In the genomic region with DNA sequence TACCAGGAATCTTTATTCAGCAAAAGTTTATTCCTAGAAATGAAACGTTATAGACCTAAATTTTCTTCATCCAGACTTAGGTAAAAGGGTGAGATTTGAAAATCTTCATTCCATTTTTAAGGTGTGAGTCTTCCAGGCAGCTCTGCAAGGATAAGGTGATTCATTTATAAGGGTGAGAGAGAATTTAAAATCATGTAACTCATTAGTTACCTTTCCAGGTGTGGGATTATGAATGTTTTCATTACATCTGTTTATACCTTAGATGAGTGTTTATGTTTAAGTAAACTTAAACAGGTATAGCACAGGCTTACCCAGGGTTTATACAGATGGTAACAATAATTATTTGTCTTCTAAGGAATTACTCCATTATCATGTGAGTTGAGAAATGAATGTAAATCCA, we compare ENCODE assay signal across 14 cellular contexts. TPM values are rescaled to one million over a fixed set of nuclear protein-coding genes. Genes with fewer than 3 reads are reported as not detected.
DNase-seq lines count a peak whose midpoint lies in the region; ATAC-seq and TF ChIP-seq lines count a peak whose summit lies in the region.
"Had no signal": no experiment of that assay in that cellular context is flagged by ENCODE, and none has a peak within 500 bp of the region (broad histone marks: within the 10 kb centered on the region; RNA-seq: fewer than 3 reads in every experiment).

No MANE protein-coding gene starts in this region.

- H3K4me3 ChIP-seq in ectodermal cell (ENCODE audit: insufficient read depth, low read depth, low read length): peak overlapping the region; percentile 7
- H3K4me3 ChIP-seq in transverse colon: peak overlapping the region in 2 of 4 donors; percentile 63 to 79
- H3K4me3 ChIP-seq: K562, SJCRH30 had no signal

- peaks cover 4% of the 10 kb centered on the region for H3K9me3 Mint-ChIP-seq in activated T-helper 1 cell treated with anti-CD3 and anti-CD28 coated beads, Interleukin-12 subunit alpha, Interleukin-12 subunit beta, Interleukin-2, Interleukin-4 antibody, amounts not matched to agents 30 ng/mL and 10 ng/mL and 1 ng/mL, durations not matched to agents 14 hours and 24 hours and 36 hours
- no peaks in the 10 kb centered on the region for H3K9me3 Mint-ChIP-seq in natural killer cell treated with Interleukin-12 subunit alpha and Interleukin-12 subunit beta and Interleukin-15 and Interleukin-18, amount 100 ng/mL, for 72 hours
- H3K9me3 Mint-ChIP-seq in Calu3 (ENCODE audit: low read depth, unreplicated experiment): no peaks in the 10 kb centered on the region
- H3K9me3 Mint-ChIP-seq: activated CD4-positive, alpha-beta memory T cell treated with anti-CD3 and anti-CD28 coated beads for 36 hours; nephron had no signal

- no peak overlapping the region for H3K27ac ChIP-seq in ectodermal cell (ENCODE audit: insufficient read depth, low read depth, low read length, poor library complexity, severe bottlenecking)
- peak overlapping the region; percentile 5 to 90 (median 83) for H3K27ac ChIP-seq in transverse colon
- H3K27ac ChIP-seq: SJCRH30, spleen had no signal

- peak overlapping the region; percentile 92 for H3K4me3 Mint-ChIP-seq in activated T-helper 1 cell treated with anti-CD3 and anti-CD28 coated beads, Interleukin-12 subunit alpha, Interleukin-12 subunit beta, Interleukin-2, Interleukin-4 antibody, amounts not matched to agents 30 ng/mL and 10 ng/mL and 1 ng/mL, durations not matched to agents 14 hours and 24 hours and 36 hours
- H3K4me3 Mint-ChIP-seq in natural killer cell treated with Interleukin-12 subunit alpha and Interleukin-12 subunit beta and Interleukin-15 and Interleukin-18, amount 100 ng/mL, for 72 hours: no peak overlapping the region
- H3K4me3 Mint-ChIP-seq in Calu3 (ENCODE audit: low read depth, unreplicated experiment): no peak overlapping the region
- H3K4me3 Mint-ChIP-seq: activated CD4-positive, alpha-beta memory T cell treated with anti-CD3 and anti-CD28 coated beads for 36 hours had no signal

- 87 to 100% methylated on average over 1 of the region's 1 CpG for WGBS in ectodermal cell, 2 experiments
- WGBS in transverse colon (ENCODE audit: low coverage in 1 of 2), 2 donors: 37 to 60% methylated on average over 1 of the region's 1 CpG

- H3K4me1 Mint-ChIP-seq in activated T-helper 1 cell treated with anti-CD3 and anti-CD28 coated beads, Interleukin-12 subunit alpha, Interleukin-12 subunit beta, Interleukin-2, Interleukin-4 antibody, amounts not matched to agents 30 ng/mL and 10 ng/mL and 1 ng/mL, durations not matched to agents 14 hours and 24 hours and 36 hours (ENCODE audit: low read depth): peaks cover 79% of the 10 kb centered on the region
- H3K4me1 Mint-ChIP-seq in natural killer cell treated with Interleukin-12 subunit alpha and Interleukin-12 subunit beta and Interleukin-15 and Interleukin-18, amount 100 ng/mL, for 72 hours (ENCODE audit: low read depth in 2 of 2): peaks cover 64 to 66% of the 10 kb centered on the region in 2 donors
- H3K4me1 Mint-ChIP-seq in Calu3 (ENCODE audit: low read depth, unreplicated experiment): peaks cover 10% of the 10 kb centered on the region

- peaks cover 2% of the 10 kb centered on the region for H3K36me3 ChIP-seq in ectodermal cell (ENCODE audit: control insufficient read depth, insufficient read depth, low read length)
- no peaks in the 10 kb centered on the region for H3K36me3 ChIP-seq in transverse colon
- H3K36me3 ChIP-seq: breast epithelium, SJCRH30, spleen had no signal

- H3K4me1 ChIP-seq in ectodermal cell (ENCODE audit: control insufficient read depth, insufficient read depth, low read length): peaks cover 54% of the 10 kb centered on the region
- peaks cover 4 to 43% (median 12%) of the 10 kb centered on the region in 4 donors for H3K4me1 ChIP-seq in transverse colon
- H3K4me1 ChIP-seq: breast epithelium, SJCRH30 had no signal

- H3K27me3 Mint-ChIP-seq in activated T-helper 1 cell treated with anti-CD3 and anti-CD28 coated beads, Interleukin-12 subunit alpha, Interleukin-12 subunit beta, Interleukin-2, Interleukin-4 antibody, amounts not matched to agents 30 ng/mL and 10 ng/mL and 1 ng/mL, durations not matched to agents 14 hours and 24 hours and 36 hours (ENCODE audit: insufficient read depth): peaks cover 24% of the 10 kb centered on the region
- peaks cover 0 to 2% of the 10 kb centered on the region in 2 donors for H3K27me3 Mint-ChIP-seq in natural killer cell treated with Interleukin-12 subunit alpha and Interleukin-12 subunit beta and Interleukin-15 and Interleukin-18, amount 100 ng/mL, for 72 hours
- H3K27me3 Mint-ChIP-seq in Calu3 (ENCODE audit: unreplicated experiment): no peaks in the 10 kb centered on the region

- CTCF ChIA-PET in Calu3 (lab: Charles Lee): no interaction called here

- H3K27me3 ChIP-seq in ectodermal cell (ENCODE audit: control insufficient read depth, insufficient read depth, low read length, poor library complexity, severe bottlenecking): peaks cover 3% of the 10 kb centered on the region
- no peaks in the 10 kb centered on the region for H3K27me3 ChIP-seq in transverse colon
- H3K27me3 ChIP-seq: breast epithelium had no signal

- no peak for TF ChIP-seq POLR2A in transverse colon (IDR thresholded peaks at IDR 0.05)

- TF ChIP-seq CTCF in transverse colon (IDR thresholded peaks at IDR 0.05) (no peak), Calu3 (IDR thresholded peaks at IDR 0.05; ENCODE audit: unreplicated experiment) (no peak)

- DNase-seq in activated T-helper 1 cell treated with anti-CD3 and anti-CD28 coated beads, Interleukin-12 subunit alpha, Interleukin-12 subunit beta, Interleukin-2, Interleukin-4 antibody, amounts not matched to agents 30 ng/mL and 10 ng/mL and 1 ng/mL, durations not matched to agents 14 hours and 24 hours and 36 hours (ENCODE audit: low spot score): no peak
- DNase-seq in natural killer cell treated with Interleukin-12 subunit alpha and Interleukin-12 subunit beta and Interleukin-15 and Interleukin-18, amount 100 ng/mL, for 72 hours (ENCODE audit: low spot score): no peak
- DNase-seq in transverse colon: no peak
- no peak for DNase-seq in KBM-7
- DNase-seq in Calu3: no peak
- no peak for DNase-seq in DMS79 treated with DMSO at 0.1 percent for 48 hours (lab: John Stamatoyannopoulos, UW)
- DNase-seq: activated effector memory CD4-positive, alpha-beta T cell treated with Interleukin-2 at 50 U/mL for 16 hours; spleen had no signal

- no peak for ATAC-seq in natural killer cell treated with Interleukin-12 subunit alpha and Interleukin-12 subunit beta and Interleukin-15 and Interleukin-18, amount 100 ng/mL, for 72 hours

- in situ Hi-C loops in transverse colon (cut with MboI; ENCODE audit: low pct_ligation_motif_present in 1 of 4, low pct_unique_long_range_greater_than_20kb in 1 of 4, low sequenced_read_pairs in 3 of 4) (loop anchor here in 1 of 4 donors (25.0 kb wide), 1 partner anchor 191 kb away; no protein-coding TSS in a partner anchor), KBM-7 (cut with MboI; ENCODE audit: low pct_unique_long_range_greater_than_20kb, low sequenced_read_pairs) (loop anchor here (25.0 kb wide), 1 partner anchor 341 kb away; no protein-coding TSS in a partner anchor)

- H3K27ac Mint-ChIP-seq in activated T-helper 1 cell treated with anti-CD3 and anti-CD28 coated beads, Interleukin-12 subunit alpha, Interleukin-12 subunit beta, Interleukin-2, Interleukin-4 antibody, amounts not matched to agents 30 ng/mL and 10 ng/mL and 1 ng/mL, durations not matched to agents 14 hours and 24 hours and 36 hours: peak overlapping the region; percentile 69
- peak overlapping the region; percentile 61 to 82 for H3K27ac Mint-ChIP-seq in natural killer cell treated with Interleukin-12 subunit alpha and Interleukin-12 subunit beta and Interleukin-15 and Interleukin-18, amount 100 ng/mL, for 72 hours
- H3K27ac Mint-ChIP-seq in Calu3 (ENCODE audit: unreplicated experiment): no peak overlapping the region
- H3K27ac Mint-ChIP-seq: activated CD4-positive, alpha-beta memory T cell treated with anti-CD3 and anti-CD28 coated beads for 36 hours had no signal

- intact Hi-C loops in activated T-helper 1 cell treated with anti-CD3 and anti-CD28 coated beads, Interleukin-12 subunit alpha, Interleukin-12 subunit beta, Interleukin-2, Interleukin-4 antibody, amounts not matched to agents 30 ng/mL and 10 ng/mL and 1 ng/mL, durations not matched to agents 14 hours and 24 hours and 36 hours (cut with micrococcal nuclease): loop anchor here (2.0 to 10.0 kb wide), 8 partner anchors 60 to 1552 kb away; partner anchors contain the start of genes EED and TMEM135
- intact Hi-C loops in transverse colon (cut with DNase I; ENCODE audit: low total_unique reads): loop anchor here (5.0 to 10.0 kb wide), 2 partner anchors 136 to 178 kb away; no protein-coding TSS in a partner anchor
- intact Hi-C loops in Calu3 (cut with micrococcal nuclease; ENCODE audit: unreplicated experiment): loop anchor here (5.0 kb wide), 1 partner anchor 61 kb away; no protein-coding TSS in a partner anchor

- peaks cover 28% of the 10 kb centered on the region for H3K36me3 Mint-ChIP-seq in activated T-helper 1 cell treated with anti-CD3 and anti-CD28 coated beads, Interleukin-12 subunit alpha, Interleukin-12 subunit beta, Interleukin-2, Interleukin-4 antibody, amounts not matched to agents 30 ng/mL and 10 ng/mL and 1 ng/mL, durations not matched to agents 14 hours and 24 hours and 36 hours (ENCODE audit: low read depth)
- H3K36me3 Mint-ChIP-seq in natural killer cell treated with Interleukin-12 subunit alpha and Interleukin-12 subunit beta and Interleukin-15 and Interleukin-18, amount 100 ng/mL, for 72 hours: no peaks in the 10 kb centered on the region
- H3K36me3 Mint-ChIP-seq in Calu3 (ENCODE audit: insufficient read depth, unreplicated experiment): peaks cover 16% of the 10 kb centered on the region
- H3K36me3 Mint-ChIP-seq: activated CD4-positive, alpha-beta memory T cell treated with anti-CD3 and anti-CD28 coated beads for 36 hours had no signal

- no peak for TF ChIP-seq EP300 in transverse colon (IDR thresholded peaks at IDR 0.05; ENCODE audit: low read depth)

- BruUV-seq in Calu3 (replicated peaks; lab: Mats Ljungman, UMichigan): no TSS peak

- no peaks in the 10 kb centered on the region for H3K9me3 ChIP-seq in ectodermal cell (ENCODE audit: control insufficient read depth, low read length)
- H3K9me3 ChIP-seq in transverse colon: no peaks in the 10 kb centered on the region
- H3K9me3 ChIP-seq: breast epithelium, SJCRH30, spleen had no signal

RNA-seq across cellular contexts. Expression of gene PRSS23, which starts 2.8 kb away (rescaled TPM):
- 77.2 and 83.0 TPM in 2 replicates for total RNA-seq in activated T-helper 1 cell treated with anti-CD3 and anti-CD28 coated beads, Interleukin-12 subunit alpha, Interleukin-12 subunit beta, Interleukin-2, Interleukin-4 antibody, amounts not matched to agents 30 ng/mL and 10 ng/mL and 1 ng/mL, durations not matched to agents 14 hours and 24 hours and 36 hours
- polyA plus RNA-seq in ectodermal cell (2013, experiment 1 of 4): 61.2 TPM
- 94.6 TPM for polyA plus RNA-seq in ectodermal cell (2013, experiment 2 of 4)
- polyA plus RNA-seq in ectodermal cell (2013, experiment 3 of 4): 85.9 TPM
- 107 TPM for polyA plus RNA-seq in ectodermal cell (2013, experiment 4 of 4)
- total RNA-seq in natural killer cell treated with Interleukin-12 subunit alpha and Interleukin-12 subunit beta and Interleukin-15 and Interleukin-18, amount 100 ng/mL, for 72 hours: 1 to 10 TPM in 1 of 2 donors, under 1 TPM in 1; 0.95 to 3.4 TPM
- total RNA-seq in transverse colon (100 to 1,000 TPM in 1 of 4 donors, 10 to 100 TPM in 3; 48.8 to 220 (median 49.7) TPM), Calu3 (2022) (13.9 and 14.5 TPM in 2 replicates)
